In the genomic region with DNA sequence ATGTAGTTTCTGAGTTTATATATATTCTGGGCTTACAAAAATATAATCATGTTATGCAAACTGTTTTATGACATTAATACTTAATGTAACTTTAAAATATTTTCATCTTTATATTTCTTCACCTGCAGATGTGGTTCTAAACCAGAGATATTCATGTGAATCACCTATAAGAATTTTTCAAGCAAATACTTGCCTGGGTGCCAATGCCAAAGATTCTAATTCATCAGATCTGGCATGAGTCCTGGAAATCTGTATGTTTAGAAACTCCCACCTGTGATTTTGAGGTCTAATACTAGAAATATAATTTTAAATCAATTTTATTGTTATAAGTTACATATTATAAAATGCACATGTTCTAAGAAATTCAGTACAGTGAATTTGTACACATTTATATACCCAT, we compare ENCODE assay signal across 8 cellular contexts. TPM values are rescaled to one million over a fixed set of nuclear protein-coding genes. Genes with fewer than 3 reads are reported as not detected.
"Had no signal": no experiment of that assay in that cellular context is flagged by ENCODE, and none has a peak within 500 bp of the region (broad histone marks: within the 10 kb centered on the region; RNA-seq: fewer than 3 reads in every experiment).

No MANE protein-coding gene starts in this region.

- DNase-seq: GM23248, GOT3, H7, HFFc6 had no signal

- H3K4me3 ChIP-seq: GM23248, HAP-1 had no signal

- H3K27ac ChIP-seq: GM23248, HL-60 had no signal

- H2AFZ ChIP-seq: GM23248 had no signal

- H3K4me1 ChIP-seq: HAP-1 had no signal

- FAIRE-seq: HepG2 had no signal

- H3K36me3 ChIP-seq: HAP-1 had no signal

- H3K27ac Mint-ChIP-seq: HFFc6, IgD-negative memory B cell had no signal

- H3K9me3 ChIP-seq: HAP-1 had no signal

- H3K9me3 Mint-ChIP-seq: HFFc6, IgD-negative memory B cell had no signal

- H3K9ac ChIP-seq: GM23248 had no signal

- H3K4me3 Mint-ChIP-seq: IgD-negative memory B cell had no signal

- H3K36me3 Mint-ChIP-seq: IgD-negative memory B cell had no signal

RNA-seq across cellular contexts. Expression of gene DNAH6, which starts 19.9 kb away (rescaled TPM):
- total RNA-seq: HepG2 had no signal
- polyA plus RNA-seq: GM23248 had no signal
